2 cellular contexts compared by ENCODE assay signal in the genomic region with DNA sequence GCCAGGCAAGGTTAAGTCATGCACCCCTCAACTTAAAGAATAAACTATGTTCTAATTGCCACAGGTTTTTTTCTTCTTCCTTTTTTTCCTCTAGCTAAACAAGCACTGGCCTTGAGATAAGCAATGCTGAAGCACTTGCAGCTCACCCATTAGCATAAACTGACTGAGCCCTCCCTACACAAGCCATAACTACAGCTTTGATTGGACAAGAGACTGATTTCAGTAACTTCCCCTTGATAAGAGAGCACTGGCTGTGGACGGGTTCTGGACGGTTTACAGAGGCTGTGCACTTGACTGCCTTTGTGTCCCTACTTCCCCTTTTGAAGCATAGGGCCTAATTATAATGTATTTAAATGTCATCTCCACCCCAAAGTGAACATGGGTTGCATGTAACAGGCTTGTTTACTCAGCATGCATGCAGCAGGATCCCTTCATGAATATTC. TPM values are rescaled to one million over a fixed set of nuclear protein-coding genes. Genes with fewer than 3 reads are reported as not detected.
"Had no signal": no experiment of that assay in that cellular context is flagged by ENCODE, and none has a peak within 500 bp of the region (broad histone marks: within the 10 kb centered on the region; RNA-seq: fewer than 3 reads in every experiment).

No MANE protein-coding gene starts in this region.

RNA-seq across cellular contexts. Expression of gene RNU1-1, which starts 26.4 kb away (rescaled TPM):
- polyA plus RNA-seq: aorta, ovary had no signal
